Comparison of ENCODE assay signal across 18 cellular contexts in the genomic region with DNA sequence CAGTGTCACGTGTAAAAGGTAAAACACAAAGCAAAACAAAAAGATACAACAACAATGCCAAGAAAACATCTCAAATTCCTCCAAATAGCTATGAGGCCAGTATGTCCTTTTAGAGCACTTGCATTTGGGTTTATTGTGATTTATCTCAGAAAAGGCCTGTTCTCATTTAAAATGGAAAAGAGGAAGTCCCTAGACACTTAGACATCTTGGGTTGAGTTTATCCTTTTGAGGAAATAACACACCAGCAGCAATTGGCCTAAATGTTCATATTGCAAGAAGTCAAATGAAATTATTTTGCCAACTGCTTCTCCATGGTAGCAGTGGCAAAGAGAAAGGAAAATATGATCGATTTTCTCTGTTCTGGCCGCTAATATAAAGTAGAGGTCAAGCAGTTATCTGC. TPM values are rescaled to one million over a fixed set of nuclear protein-coding genes. Genes with fewer than 3 reads are reported as not detected.
A peak's percentile ranks its signal among the peaks of the same experiment; 100 is the strongest.
DNase-seq lines count a peak whose midpoint lies in the region; ATAC-seq, FAIRE-seq and TF ChIP-seq lines count a peak whose summit lies in the region.
"Had no signal": no experiment of that assay in that cellular context is flagged by ENCODE, and none has a peak within 500 bp of the region (broad histone marks: within the 10 kb centered on the region; RNA-seq: fewer than 3 reads in every experiment).

No MANE protein-coding gene starts in this region.

- no peak for TF ChIP-seq CTCF in K562 (IDR thresholded peaks at IDR 0.05 in 2 of 3, conservative IDR thresholded peaks at IDR 0.05 in 1 of 3; ENCODE audit: insufficient read depth in 2 of 3, low read depth in 1 of 3, low read length in 3 of 3)

- no peaks in the 10 kb centered on the region for H3K9me3 ChIP-seq in Karpas-422 (ENCODE audit: low read length)
- no peaks in the 10 kb centered on the region for H3K9me3 ChIP-seq in K562 (replicated peaks; ENCODE audit: control insufficient read depth, insufficient read depth, low read depth, low read length)
- H3K9me3 ChIP-seq: MG63 had no signal

- no peak for ATAC-seq in K562
- ATAC-seq in GM18520 (IDR thresholded peaks at IDR 0.05; ENCODE audit: unreplicated experiment), result no peak
- no peak for ATAC-seq in HG02763 (IDR thresholded peaks at IDR 0.05; ENCODE audit: unreplicated experiment)
- ATAC-seq: HepG2, T-cell had no signal

- no peak overlapping the region for H3K4me2 ChIP-seq in Karpas-422 (ENCODE audit: low read depth, low read length, poor library complexity, severe bottlenecking)
- H3K4me2 ChIP-seq in K562 (ENCODE audit: insufficient read depth, low read length), result no peak overlapping the region
- H3K4me2 ChIP-seq: PC-9 had no signal

- no peak for TF ChIP-seq RAD21 in K562 (CRISPR knock-in tag; conservative IDR thresholded peaks at IDR 0.05 in 1 of 2, IDR thresholded peaks at IDR 0.05 in 1 of 2)

- in situ Hi-C loops in K562 (cut with MboI), result no loop called here

- no peak for TF ChIP-seq EP300 in K562 (IDR thresholded peaks at IDR 0.05; ENCODE audit: low read length)

- H3K9ac ChIP-seq in Karpas-422 (ENCODE audit: low read length), result no peak overlapping the region
- H3K9ac ChIP-seq in K562 (ENCODE audit: insufficient read depth in 1 of 2, low read depth in 2 of 2, low read length in 2 of 2), result no peak overlapping the region

- BruUV-seq in K562 (replicated peaks; lab: Mats Ljungman, UMichigan), result no TSS peak

- WGBS in K562 (ENCODE audit: insufficient coverage, low coverage, missing lambda C conversion rate), result 0% methylated on average over 3 of the region's 3 CpGs

- H3K4me3 ChIP-seq in Karpas-422 (ENCODE audit: low read length) (no peak overlapping the region), K562 (no peak overlapping the region)
- H3K4me3 ChIP-seq: MG63, PC-9 had no signal

- no peak overlapping the region for H2AFZ ChIP-seq in Karpas-422 (ENCODE audit: low read length)
- no peak overlapping the region for H2AFZ ChIP-seq in K562 (ENCODE audit: low read depth, low read length)
- H2AFZ ChIP-seq: PC-9 had no signal

- DNase-seq in GM12891 (ENCODE audit: insufficient read length, low spot score) (no peak), Karpas-422 (peak; percentile 56), OCI-M1 (lab: John Stamatoyannopoulos, UW) (peak; percentile 70), K562 (ENCODE audit: extremely low read depth in 1 of 4, low spot score in 3 of 4) (no peak), SW 1271 (lab: John Stamatoyannopoulos, UW) (no peak)
- DNase-seq: ACHN, DMS79 treated with DMSO at 0.1 percent for 48 hours, H9, MG63, NCI-H1694 treated with DMSO at 0.1 percent for 48 hours, PC-9, T-cell had no signal

- intact Hi-C loops in K562 (cut with micrococcal nuclease), result no loop called here

- H3K27ac ChIP-seq in Karpas-422 (ENCODE audit: low read length) (no peak overlapping the region), K562 (ENCODE audit: extremely low read depth, low read depth, low read length) (no peak overlapping the region)
- H3K27ac ChIP-seq: C4-2B, PC-9 had no signal

- H3K4me1 ChIP-seq in Karpas-422 (ENCODE audit: low read length) (peaks cover 9% of the 10 kb centered on the region), K562 (replicated peaks in 1 of 2; ENCODE audit: control insufficient read depth in 2 of 2, insufficient read depth in 2 of 2, low read length in 2 of 2) (no peaks in the 10 kb centered on the region)

- CTCF ChIA-PET in K562 (lab: Yijun Ruan, JAX; ENCODE audit: low intra/inter-chr PET ratio), result no interaction called here

- H3K27me3 ChIP-seq in Karpas-422 (ENCODE audit: low read length) (no peaks in the 10 kb centered on the region), K562 (ENCODE audit: control insufficient read depth in 2 of 2, insufficient read depth in 2 of 2, low read length in 2 of 2) (peaks cover 42 to 44% of the 10 kb centered on the region in 2 experiments; a peak in 4 of 5 replicates)
- H3K27me3 ChIP-seq: MG63 had no signal

- POLR2A ChIA-PET in K562 (lab: Yijun Ruan, JAX), result interaction anchor here (0.6 to 1.3 kb wide), 2 partner anchors 9 to 175 kb away, joined by 3 to 5 read pairs; no protein-coding TSS in a partner anchor

- H3K36me3 ChIP-seq in Karpas-422 (ENCODE audit: insufficient read depth, low read length) (no peaks in the 10 kb centered on the region), K562 (ENCODE audit: control insufficient read depth, insufficient read depth, low read length) (no peaks in the 10 kb centered on the region)
- H3K36me3 ChIP-seq: MG63 had no signal

- TF ChIP-seq POLR2A in GM12891 (IDR thresholded peaks at IDR 0.05; ENCODE audit: low read depth, low read length) (no peak), K562 (conservative IDR thresholded peaks at IDR 0.05) (no peak)

- FAIRE-seq in GM12891 (lab: Jason Lieb, UNC) (no peak), K562 (lab: Jason Lieb, UNC) (no peak)
- FAIRE-seq: HepG2 had no signal

- H4K20me1 ChIP-seq in Karpas-422 (ENCODE audit: insufficient read depth, low read depth, low read length), result no peaks in the 10 kb centered on the region
- no peaks in the 10 kb centered on the region for H4K20me1 ChIP-seq in K562 (replicated peaks; ENCODE audit: control insufficient read depth, insufficient read depth, low read length)

- no peaks in the 10 kb centered on the region for H3K9me1 ChIP-seq in K562 (ENCODE audit: control insufficient read depth, insufficient read depth, low read length)

- H3K9me2 ChIP-seq in Karpas-422 (replicated peaks; ENCODE audit: insufficient read depth, low read length), result no peaks in the 10 kb centered on the region

- no peaks in the 10 kb centered on the region for H3K79me2 ChIP-seq in Karpas-422 (ENCODE audit: low read length)
- H3K79me2 ChIP-seq in K562 (ENCODE audit: control insufficient read depth, insufficient read depth, low read length), result no peaks in the 10 kb centered on the region

TF ChIP-seq in GM12891, 5 proteins besides CTCF, POLR2A, EP300 and RAD21:
- TF ChIP-seq POLR2AphosphoS5 (IDR thresholded peaks at IDR 0.05; ENCODE audit: low read depth, low read length) (no peak), SPI1 (IDR thresholded peaks at IDR 0.05; ENCODE audit: low read depth, low read length) (peak; percentile 77)

TF ChIP-seq in K562, 482 proteins besides CTCF, POLR2A, EP300 and RAD21:
- TF ChIP-seq MCM2 (IDR thresholded peaks at IDR 0.05; ENCODE audit: low read depth), result no peak
- no peak for TF ChIP-seq TAL1 (IDR thresholded peaks at IDR 0.05)
- peak; percentile 96 for TF ChIP-seq SPI1 (IDR thresholded peaks at IDR 0.05; ENCODE audit: borderline replicate concordance, low read depth, low read length)

RNA-seq across cellular contexts. Expression of gene TRMT10B, which starts 43.6 kb away (rescaled TPM):
- polyA plus RNA-seq in GM12891 (2012; ENCODE audit: low read depth, missing spikeins), result 5.0 TPM
- 5.5 and 6.9 TPM in 2 replicates for total RNA-seq in Karpas-422 (2014; rRNA removed; shearing (Covaris generic); ENCODE audit: low replicate concordance)
- 16.3 and 23.4 TPM in 2 replicates for total RNA-seq in K562 (2011; cell fraction: chromatin; rRNA removed; ENCODE audit: low replicate concordance)
- total RNA-seq in K562 (2011; cell fraction: nucleolus; rRNA removed), result 10.7 and 11.2 TPM in 2 replicates
- total RNA-seq in K562 (2011; cell fraction: nucleoplasm; rRNA removed), result 13.5 and 20.9 TPM in 2 replicates
- 2.9 and 5.5 TPM in 2 replicates for total RNA-seq in K562 (2014; rRNA removed)
- total RNA-seq in K562 (2014; rRNA removed; fragmentation: Illumina TruSeq; extraction: Trizol), result 7.4 and 8.7 TPM in 2 replicates
- total RNA-seq in K562 (2015; rRNA removed; fragmentation: Illumina TruSeq; extraction: Trizol), result 5.8 and 6.3 TPM in 2 replicates
- total RNA-seq in K562 (2021), result 5.7 and 6.4 TPM in 2 replicates
- 6.9 and 7.7 TPM in 2 replicates for polyA plus RNA-seq in K562 (2011; rRNA removed)
- 1.6 and 4.1 TPM in 2 replicates for polyA plus RNA-seq in K562 (2011; cell fraction: cytosol; rRNA removed)
- 9.2 and 10.5 TPM in 2 replicates for polyA plus RNA-seq in K562 (2011; cell fraction: nucleus; rRNA removed)
- polyA plus RNA-seq in K562 (2012), result 8.7 and 10.4 TPM in 2 replicates
- polyA plus RNA-seq in K562 (2014; fragmentation: Illumina TruSeq; extraction: Trizol), result 11.5 and 13.4 TPM in 2 replicates
- 10 to 100 TPM in 1 of 2 experiments, 1 to 10 TPM in 1; 7.0 to 10.4 TPM for polyA plus RNA-seq in K562 (2014; fragmentation: Nextera tagmentation; extraction: Ambion mirVana)
- polyA plus RNA-seq in K562 (2014; rRNA removed), result 8.0 and 9.3 TPM in 2 replicates
- polyA minus RNA-seq in K562 (2011; rRNA and poly(A)+ RNA removed), result 6.5 and 7.7 TPM in 2 replicates
- 2.4 and 4.7 TPM in 2 replicates for polyA minus RNA-seq in K562 (2011; cell fraction: cytosol; rRNA and poly(A)+ RNA removed)
- 5.9 and 6.3 TPM in 2 replicates for polyA minus RNA-seq in K562 (2011; cell fraction: nucleus; rRNA and poly(A)+ RNA removed)

RNA-seq across cellular contexts. Expression of gene FRMPD1, which starts 59.3 kb away (rescaled TPM):
- not detected for polyA plus RNA-seq in GM12891 (2012; ENCODE audit: low read depth, missing spikeins)
- 0.07 TPM in 1 of 2 replicates, not detected in the other for total RNA-seq in Karpas-422 (2014; rRNA removed; shearing (Covaris generic); ENCODE audit: low replicate concordance)
- not detected in 2 replicates for total RNA-seq in K562 (2011; cell fraction: chromatin; rRNA removed; ENCODE audit: low replicate concordance)
- total RNA-seq in K562 (2011; cell fraction: nucleolus; rRNA removed), result not detected in 2 replicates
- not detected in 2 replicates for total RNA-seq in K562 (2011; cell fraction: nucleoplasm; rRNA removed)
- not detected in 2 replicates for total RNA-seq in K562 (2014; rRNA removed)
- total RNA-seq in K562 (2014; rRNA removed; fragmentation: Illumina TruSeq; extraction: Trizol), result not detected in 2 replicates
- total RNA-seq in K562 (2015; rRNA removed; fragmentation: Illumina TruSeq; extraction: Trizol), result not detected in 2 replicates
- total RNA-seq in K562 (2021), result not detected in 2 replicates
- not detected in 2 replicates for polyA plus RNA-seq in K562 (2011; rRNA removed)
- polyA plus RNA-seq in K562 (2011; cell fraction: cytosol; rRNA removed), result not detected in 2 replicates
- not detected in 2 replicates for polyA plus RNA-seq in K562 (2011; cell fraction: nucleus; rRNA removed)
- not detected in 2 replicates for polyA plus RNA-seq in K562 (2012)
- polyA plus RNA-seq in K562 (2014; fragmentation: Illumina TruSeq; extraction: Trizol), result not detected in 2 replicates
- not detected for polyA plus RNA-seq in K562 (2014; fragmentation: Nextera tagmentation; extraction: Ambion mirVana)
- not detected in 2 replicates for polyA plus RNA-seq in K562 (2014; rRNA removed)
- polyA minus RNA-seq in K562 (2011; rRNA and poly(A)+ RNA removed), result not detected in 2 replicates
- polyA minus RNA-seq in K562 (2011; cell fraction: cytosol; rRNA and poly(A)+ RNA removed), result not detected in 2 replicates
- not detected in 2 replicates for polyA minus RNA-seq in K562 (2011; cell fraction: nucleus; rRNA and poly(A)+ RNA removed)
- total RNA-seq: HepG2, NCI-H460, PC-9, SK-MEL-5, T-cell had no signal
- polyA plus RNA-seq: HepG2 had no signal

Comparison
In these comparisons a context has a peak if more than half of its experiments do, and no peak if none do; other contexts are left out.
1. DNase-seq: peak in Karpas-422 (single experiment) and OCI-M1 (single experiment); none in GM12891 (single experiment), K562 (0 of 4) and SW 1271 (0 of 2).